ENCODE assay signal across 13 cellular contexts in the genomic region with DNA sequence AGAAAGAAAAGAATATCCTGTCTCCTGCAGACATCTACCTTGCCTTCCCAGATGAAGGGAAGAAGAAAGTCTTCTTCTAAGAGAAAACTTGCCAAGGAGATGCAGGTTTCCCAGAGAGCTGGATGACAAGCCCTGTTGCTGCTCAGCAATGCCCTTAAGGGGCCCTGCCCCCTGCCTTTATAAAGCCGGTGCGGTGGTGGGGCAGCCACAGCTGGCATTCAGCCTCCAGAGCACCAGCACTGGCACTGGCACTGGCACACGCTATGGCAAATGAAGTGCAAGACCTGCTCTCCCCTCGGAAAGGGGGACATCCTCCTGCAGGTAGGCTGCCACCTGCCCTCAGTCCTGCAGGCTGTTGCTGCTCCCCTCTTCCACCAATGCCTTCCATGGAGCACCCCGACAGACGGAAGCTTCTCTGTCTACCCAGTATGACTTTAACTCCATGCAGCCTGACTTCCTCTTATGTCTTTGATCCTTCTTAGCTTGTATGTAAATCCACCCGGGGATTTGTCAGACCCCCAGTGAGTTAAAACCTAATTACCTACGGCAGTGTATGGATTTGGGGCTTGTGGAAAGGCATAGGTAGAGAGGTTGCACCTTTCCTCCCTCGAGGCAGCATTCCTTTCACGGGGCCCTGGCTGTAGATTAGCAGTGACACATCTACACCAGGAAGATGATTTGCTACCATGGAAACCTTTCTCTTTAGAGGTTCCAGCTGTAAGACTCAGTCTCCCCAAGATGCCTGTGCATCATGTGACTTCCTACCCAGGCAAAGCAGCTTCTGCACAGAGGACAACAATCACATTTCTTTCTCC. TPM values are rescaled to one million over a fixed set of nuclear protein-coding genes. Genes with fewer than 3 reads are reported as not detected.
DNase-seq lines count a peak whose midpoint lies in the region; ATAC-seq and TF ChIP-seq lines count a peak whose summit lies in the region.
"Had no signal": no experiment of that assay in that cellular context is flagged by ENCODE, and none has a peak within 500 bp of the region (broad histone marks: within the 10 kb centered on the region; RNA-seq: fewer than 3 reads in every experiment).

A gene with protein sequence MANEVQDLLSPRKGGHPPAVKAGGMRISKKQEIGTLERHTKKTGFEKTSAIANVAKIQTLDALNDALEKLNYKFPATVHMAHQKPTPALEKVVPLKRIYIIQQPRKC (plus strand): TSS at position 208 of the 815 bp plus-strand sequence. CDS start 56 bp downstream, at position 264.

- DNase-seq in D341Med (ENCODE audit: low spot score) (peak; percentile 59), NCI-H1105 treated with DMSO at 0.1 percent for 48 hours (lab: John Stamatoyannopoulos, UW) (peak; percentile 48), astrocyte of the hippocampus (ENCODE audit: low read depth, low spot score) (peak; percentile 61), nephron progenitor cell (no peak), BE2C (no peak), endothelial cell (ENCODE audit: low spot score) (no peak)
- DNase-seq in central memory CD4-positive, alpha-beta T cell: no peak
- DNase-seq: activated CD4-positive, alpha-beta memory T cell treated with anti-CD3 and anti-CD28 coated beads for 36 hours; Caco-2; stimulated activated CD4-positive, alpha-beta T cell treated with anti-CD3 and anti-CD28 coated beads, Interleukin-1b, Interleukin-23, amount 100 ng/mL, for 48 hours had no signal

- TF ChIP-seq CTCF in nephron progenitor cell (IDR thresholded peaks at IDR 0.05) (no peak), BE2C (IDR thresholded peaks at IDR 0.05; ENCODE audit: low read depth, low read length) (no peak), endothelial cell (IDR thresholded peaks at IDR 0.05; ENCODE audit: unreplicated experiment) (no peak)

- H3K4me1 ChIP-seq in BE2C: no peaks in the 10 kb centered on the region
- H3K4me1 ChIP-seq: Caco-2, upper lobe of left lung had no signal

- H3K27me3 Mint-ChIP-seq in nephron progenitor cell (ENCODE audit: low read depth, poor library complexity) (peaks cover 14% of the 10 kb centered on the region), endothelial cell (ENCODE audit: unreplicated experiment) (no peaks in the 10 kb centered on the region)

- H3K27ac Mint-ChIP-seq in nephron progenitor cell (peak within 1 kb of the TSS; percentile 53), endothelial cell (ENCODE audit: unreplicated experiment) (no peak within 1 kb of the TSS)
- H3K27ac Mint-ChIP-seq: activated CD4-positive, alpha-beta memory T cell treated with anti-CD3 and anti-CD28 coated beads for 36 hours had no signal

- no peak within 1 kb of the TSS for H3K4me3 ChIP-seq in BE2C (ENCODE audit: low read depth, low read length)
- H3K4me3 ChIP-seq: upper lobe of left lung had no signal

- H3K27me3 ChIP-seq in BE2C: no peaks in the 10 kb centered on the region
- H3K27me3 ChIP-seq: upper lobe of left lung had no signal

- peak within 1 kb of the TSS; percentile 32 for H3K4me3 Mint-ChIP-seq in nephron progenitor cell
- H3K4me3 Mint-ChIP-seq in endothelial cell (ENCODE audit: unreplicated experiment): no peak within 1 kb of the TSS
- H3K4me3 Mint-ChIP-seq: activated CD4-positive, alpha-beta memory T cell treated with anti-CD3 and anti-CD28 coated beads for 36 hours had no signal

- H3K36me3 ChIP-seq in BE2C: no peaks in the 10 kb centered on the region
- H3K36me3 ChIP-seq: upper lobe of left lung had no signal

- no peak for ATAC-seq in GM18907 (IDR thresholded peaks at IDR 0.05; ENCODE audit: unreplicated experiment)

- H3K36me3 Mint-ChIP-seq in nephron progenitor cell (ENCODE audit: low read depth) (no peaks in the 10 kb centered on the region), endothelial cell (ENCODE audit: low read depth, unreplicated experiment) (no peaks in the 10 kb centered on the region)
- H3K36me3 Mint-ChIP-seq: activated CD4-positive, alpha-beta memory T cell treated with anti-CD3 and anti-CD28 coated beads for 36 hours had no signal

- H3K9me3 ChIP-seq in BE2C: no peaks in the 10 kb centered on the region
- H3K9me3 ChIP-seq: Caco-2, upper lobe of left lung had no signal

- H3K4me1 Mint-ChIP-seq in nephron progenitor cell (peaks cover 27% of the 10 kb centered on the region), endothelial cell (ENCODE audit: unreplicated experiment) (peaks cover 2% of the 10 kb centered on the region)

- H3K9me3 Mint-ChIP-seq in nephron progenitor cell: no peaks in the 10 kb centered on the region
- no peaks in the 10 kb centered on the region for H3K9me3 Mint-ChIP-seq in endothelial cell (ENCODE audit: unreplicated experiment)
- H3K9me3 Mint-ChIP-seq: activated CD4-positive, alpha-beta memory T cell treated with anti-CD3 and anti-CD28 coated beads for 36 hours had no signal

RNA-seq across cellular contexts. Expression of the gene that starts here (rescaled TPM):
- polyA plus RNA-seq in BE2C (2012; ENCODE audit: insufficient read depth, insufficient read length, low read depth): not detected
- not detected for total RNA-seq in endothelial cell (ENCODE audit: unreplicated experiment)
- total RNA-seq: activated CD4-positive, alpha-beta memory T cell treated with anti-CD3 and anti-CD28 coated beads for 36 hours; Caco-2; frontal cortex had no signal

Comparison
In these comparisons a context has a peak if more than half of its experiments do, and no peak if none do; other contexts are left out.
1. DNase-seq: peak in D341Med (single experiment), NCI-H1105 treated with DMSO at 0.1 percent for 48 hours (single experiment) and astrocyte of the hippocampus (single experiment); none in nephron progenitor cell (single experiment), BE2C (single experiment), central memory CD4-positive, alpha-beta T cell (single experiment) and endothelial cell (single experiment).